In the genomic region with DNA sequence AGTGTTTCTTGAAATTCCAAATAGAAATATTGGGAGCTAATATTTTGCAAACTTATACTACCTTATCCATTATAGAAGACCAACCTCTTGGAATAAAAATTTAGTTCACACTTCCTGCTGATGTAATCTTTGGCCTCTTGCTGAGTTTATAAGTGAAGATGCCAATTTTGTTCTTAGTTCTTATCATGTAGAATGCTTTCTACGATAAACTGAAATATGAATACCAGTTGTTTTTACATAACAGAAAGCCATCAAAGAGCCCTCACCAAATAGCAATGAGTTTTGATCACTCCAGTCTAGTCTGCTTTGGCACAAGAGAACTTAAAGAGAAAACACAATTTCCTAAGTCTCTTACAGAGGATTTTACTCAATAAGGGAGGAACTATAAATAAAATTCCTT, we compare ENCODE assay signal across 1 cellular context.
TF ChIP-seq lines count a peak whose summit lies in the region.

No MANE protein-coding gene starts in this region.

TF ChIP-seq in HEK293, 187 proteins besides CTCF, POLR2A, EP300 and RAD21 (continued from another document):
- TF ChIP-seq, protein P1, sequence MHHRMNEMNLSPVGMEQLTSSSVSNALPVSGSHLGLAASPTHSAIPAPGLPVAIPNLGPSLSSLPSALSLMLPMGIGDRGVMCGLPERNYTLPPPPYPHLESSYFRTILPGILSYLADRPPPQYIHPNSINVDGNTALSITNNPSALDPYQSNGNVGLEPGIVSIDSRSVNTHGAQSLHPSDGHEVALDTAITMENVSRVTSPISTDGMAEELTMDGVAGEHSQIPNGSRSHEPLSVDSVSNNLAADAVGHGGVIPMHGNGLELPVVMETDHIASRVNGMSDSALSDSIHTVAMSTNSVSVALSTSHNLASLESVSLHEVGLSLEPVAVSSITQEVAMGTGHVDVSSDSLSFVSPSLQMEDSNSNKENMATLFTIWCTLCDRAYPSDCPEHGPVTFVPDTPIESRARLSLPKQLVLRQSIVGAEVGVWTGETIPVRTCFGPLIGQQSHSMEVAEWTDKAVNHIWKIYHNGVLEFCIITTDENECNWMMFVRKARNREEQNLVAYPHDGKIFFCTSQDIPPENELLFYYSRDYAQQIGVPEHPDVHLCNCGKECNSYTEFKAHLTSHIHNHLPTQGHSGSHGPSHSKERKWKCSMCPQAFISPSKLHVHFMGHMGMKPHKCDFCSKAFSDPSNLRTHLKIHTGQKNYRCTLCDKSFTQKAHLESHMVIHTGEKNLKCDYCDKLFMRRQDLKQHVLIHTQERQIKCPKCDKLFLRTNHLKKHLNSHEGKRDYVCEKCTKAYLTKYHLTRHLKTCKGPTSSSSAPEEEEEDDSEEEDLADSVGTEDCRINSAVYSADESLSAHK (tag by site-specific recombination; IDR thresholded peaks at IDR 0.05), result no peak
- TF ChIP-seq GLI2 (tag by site-specific recombination; IDR thresholded peaks at IDR 0.05; ENCODE audit: borderline replicate concordance, low read depth), result 0 out of 2 replicates have a peak, but pooled peaks have one; percentile 11
- TF ChIP-seq, protein P2, sequence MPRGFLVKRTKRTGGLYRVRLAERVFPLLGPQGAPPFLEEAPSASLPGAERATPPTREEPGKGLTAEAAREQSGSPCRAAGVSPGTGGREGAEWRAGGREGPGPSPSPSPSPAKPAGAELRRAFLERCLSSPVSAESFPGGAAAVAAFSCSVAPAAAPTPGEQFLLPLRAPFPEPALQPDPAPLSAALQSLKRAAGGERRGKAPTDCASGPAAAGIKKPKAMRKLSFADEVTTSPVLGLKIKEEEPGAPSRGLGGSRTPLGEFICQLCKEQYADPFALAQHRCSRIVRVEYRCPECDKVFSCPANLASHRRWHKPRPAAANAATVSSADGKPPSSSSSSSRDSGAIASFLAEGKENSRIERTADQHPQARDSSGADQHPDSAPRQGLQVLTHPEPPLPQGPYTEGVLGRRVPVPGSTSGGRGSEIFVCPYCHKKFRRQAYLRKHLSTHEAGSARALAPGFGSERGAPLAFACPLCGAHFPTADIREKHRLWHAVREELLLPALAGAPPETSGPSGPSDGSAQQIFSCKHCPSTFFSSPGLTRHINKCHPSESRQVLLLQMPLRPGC (tag by site-specific recombination; IDR thresholded peaks at IDR 0.05), result no peak
